Comparison of ENCODE assay signal across 21 cellular contexts in genomic region chr9:124359841-124360240, GRCh38.
"Had no signal": no experiment of that assay in that cellular context is flagged by ENCODE, and none has a peak within 500 bp of the region (broad histone marks: within the 10 kb centered on the region; RNA-seq: fewer than 3 reads in every experiment).

No MANE protein-coding gene starts in this region.

- H3K4me3 Mint-ChIP-seq: activated T-cell treated with anti-CD3 and anti-CD28 coated beads, Interleukin-2, amount 50 U/mL, for 72 hours; neural crest cell; stimulated activated naive CD8-positive, alpha-beta T cell treated with anti-CD3 and anti-CD28 coated beads, Interleukin-15, Interleukin-2, amounts not matched to agents 100 ng/mL and 50 ng/mL, for 24 hours had no signal

- DNase-seq: activated CD4-positive, alpha-beta T cell treated with anti-CD3 and anti-CD28 coated beads for 1 hour; activated CD4-positive, alpha-beta T cell treated with anti-CD3 and anti-CD28 coated beads, Interleukin-2, amount 50 U/mL, for 48 hours; activated CD8-positive, alpha-beta memory T cell treated with anti-CD3 and anti-CD28 coated beads, Interleukin-2, amount 50 U/mL, for 4 hours; activated T-cell treated with anti-CD3 and anti-CD28 coated beads, Interleukin-2, amount 50 U/mL, for 72 hours; head of caudate nucleus; kidney; left lung; midbrain; stimulated activated CD4-positive, alpha-beta T cell treated with anti-CD3 and anti-CD28 coated beads, Interleukin-12 subunit alpha, Interleukin-12 subunit beta, amount 100 ng/mL, for 4 hours; stimulated activated CD4-positive, alpha-beta T cell treated with anti-CD3 and anti-CD28 coated beads, Interleukin-1b, Interleukin-23, amount 100 ng/mL, for 48 hours; T-helper 2 cell; transverse colon; uterus had no signal

- H3K27ac ChIP-seq: ascending aorta, breast epithelium, coronary artery, left lung, suprapubic skin, transverse colon, uterus, VCaP had no signal

- H3K4me3 ChIP-seq: ascending aorta, breast epithelium, coronary artery, left lung, suprapubic skin, transverse colon, uterus had no signal

- H3K27me3 ChIP-seq: ascending aorta, breast epithelium, left lung, suprapubic skin, transverse colon, uterus had no signal

- H3K27ac Mint-ChIP-seq: progenitor cell of endocrine pancreas; stimulated activated naive CD8-positive, alpha-beta T cell treated with anti-CD3 and anti-CD28 coated beads, Interleukin-15, Interleukin-2, amounts not matched to agents 100 ng/mL and 50 ng/mL, for 24 hours had no signal

- H3K4me1 ChIP-seq: ascending aorta, breast epithelium, suprapubic skin, uterus had no signal

- H3K9me3 ChIP-seq: ascending aorta, breast epithelium, left lung, suprapubic skin, transverse colon, uterus had no signal

- H3K9me3 Mint-ChIP-seq: activated T-cell treated with anti-CD3 and anti-CD28 coated beads, Interleukin-2, amount 50 U/mL, for 72 hours; neural crest cell; stimulated activated naive CD8-positive, alpha-beta T cell treated with anti-CD3 and anti-CD28 coated beads, Interleukin-15, Interleukin-2, amounts not matched to agents 100 ng/mL and 50 ng/mL, for 24 hours had no signal

- H3K36me3 ChIP-seq: breast epithelium, transverse colon, uterus had no signal

- H3K27me3 Mint-ChIP-seq: progenitor cell of endocrine pancreas; stimulated activated naive CD8-positive, alpha-beta T cell treated with anti-CD3 and anti-CD28 coated beads, Interleukin-15, Interleukin-2, amounts not matched to agents 100 ng/mL and 50 ng/mL, for 24 hours had no signal

- ATAC-seq: activated T-cell treated with anti-CD3 and anti-CD28 coated beads, Interleukin-2, amount 50 U/mL, for 72 hours; left lung had no signal
